8 cellular contexts compared by ENCODE assay signal in genomic region chr19:55258476-55258827, GRCh38. TPM values are rescaled to one million over a fixed set of nuclear protein-coding genes. Genes with fewer than 3 reads are reported as not detected.
DNase-seq lines count a peak whose midpoint lies in the region; ATAC-seq and TF ChIP-seq lines count a peak whose summit lies in the region.

No MANE protein-coding gene starts in this region.

- H3K9me3 ChIP-seq in PC-3 (ENCODE audit: low read length) (no peaks in the 10 kb centered on the region), left lung (no peaks in the 10 kb centered on the region)

- no peaks in the 10 kb centered on the region for H3K27me3 ChIP-seq in GM06990 (replicated peaks; ENCODE audit: control insufficient read depth, insufficient read depth, low read length)
- H3K27me3 ChIP-seq in PC-3 (ENCODE audit: low read length) = no peaks in the 10 kb centered on the region
- H3K27me3 ChIP-seq in brain microvascular endothelial cell (replicated peaks) = no peaks in the 10 kb centered on the region
- no peaks in the 10 kb centered on the region for H3K27me3 ChIP-seq in left lung

- TF ChIP-seq CTCF in GM06990 (IDR thresholded peaks at IDR 0.05; ENCODE audit: insufficient read depth, low read length, poor library complexity, severe bottlenecking) = no peak
- TF ChIP-seq CTCF in HFF-Myc (IDR thresholded peaks at IDR 0.05; ENCODE audit: low read depth, low read length, missing control alignments) = no peak
- no peak for TF ChIP-seq CTCF in PC-3 (conservative IDR thresholded peaks at IDR 0.05; ENCODE audit: low read depth, low read length)
- TF ChIP-seq CTCF in brain microvascular endothelial cell (IDR thresholded peaks at IDR 0.05; ENCODE audit: low read depth, low read length, missing control alignments) = no peak
- no peak for TF ChIP-seq CTCF in left lung (IDR thresholded peaks at IDR 0.05)

- peak overlapping the region; percentile 92 for H3K4me2 ChIP-seq in PC-3 (ENCODE audit: low read length)

- H3K27ac ChIP-seq in PC-3 (ENCODE audit: low read length) (peak overlapping the region; percentile 61), brain microvascular endothelial cell (peak overlapping the region; percentile 67), left lung (peak overlapping the region; percentile 84 to 95)

- peak overlapping the region; percentile 86 for H3K4me3 ChIP-seq in GM06990 (replicated peaks; ENCODE audit: low read depth, low read length)
- peak overlapping the region; percentile 87 for H3K4me3 ChIP-seq in HFF-Myc (replicated peaks; ENCODE audit: low read depth, low read length)
- peak overlapping the region; percentile 95 for H3K4me3 ChIP-seq in PC-3 (ENCODE audit: low read length)
- peak overlapping the region; percentile 84 for H3K4me3 ChIP-seq in brain microvascular endothelial cell (ENCODE audit: low read depth, low read length)
- H3K4me3 ChIP-seq in left lung = peak overlapping the region; percentile 92 to 95

- H3K9ac ChIP-seq in PC-3 (ENCODE audit: low read length) = peak overlapping the region; percentile 97

- peak; percentile 2 for ATAC-seq in PC-3
- ATAC-seq in left lung = peak; percentile 8
- ATAC-seq in GM18870 (IDR thresholded peaks at IDR 0.05; ENCODE audit: unreplicated experiment) = no peak

- H2AFZ ChIP-seq in PC-3 (ENCODE audit: low read length) = peak overlapping the region; percentile 49; the same call in 1 of the 2 replicates

- in situ Hi-C loops in brain microvascular endothelial cell (cut with HindIII; ENCODE audit: low pct_ligation_motif_present, low sequenced_read_pairs) = no loop called here

- H3K4me1 ChIP-seq in PC-3 (ENCODE audit: insufficient read depth, low read length) (peaks cover 45% of the 10 kb centered on the region), left lung (peaks cover 26 to 52% of the 10 kb centered on the region in 2 donors)

- no TSS peak for BruUV-seq in PC-3 (replicated peaks; lab: Mats Ljungman, UMichigan)

- CTCF ChIA-PET in PC-3 (lab: Charles Lee) = interaction anchor here (0.6 kb wide), 1 partner anchor 117 kb away, joined by 9 read pairs; no protein-coding TSS in a partner anchor

- H3K9me2 ChIP-seq in PC-3 (replicated peaks; ENCODE audit: low read length) = no peaks in the 10 kb centered on the region

- H3F3A ChIP-seq in PC-3 (ENCODE audit: low read length, unreplicated experiment) = peaks cover 8% of the 10 kb centered on the region

- intact Hi-C loops in PC-3 (cut with micrococcal nuclease) = loop anchor here (5.0 kb wide), 1 partner anchor 91 kb away; the partner anchor contains the start of gene DNAAF3
- intact Hi-C loops in left lung (cut with DNase I) = no loop called here

- peaks cover 36% of the 10 kb centered on the region for H4K20me1 ChIP-seq in PC-3 (ENCODE audit: low read length)

- peaks cover 56% of the 10 kb centered on the region for H3K79me2 ChIP-seq in PC-3 (ENCODE audit: low read length)

- H3K36me3 ChIP-seq in GM06990 (ENCODE audit: control insufficient read depth, insufficient read depth, low read length) (no peaks in the 10 kb centered on the region), PC-3 (ENCODE audit: low read depth, low read length) (no peaks in the 10 kb centered on the region), brain microvascular endothelial cell (replicated peaks) (no peaks in the 10 kb centered on the region), left lung (peaks cover 0 to 10% of the 10 kb centered on the region in 2 donors)

- POLR2A ChIA-PET in PC-3 (lab: Charles Lee; ENCODE audit: unreplicated experiment) = interaction anchor here (0.6 to 1.3 kb wide), 4 partner anchors 22 to 145 kb away, joined by 3 to 10 read pairs (median 6); partner anchors contain the start of genes HSPBP1 and KMT5C

- DNase-seq in GM06990 (ENCODE audit: extremely low read depth, insufficient read length) (no peak), HFF-Myc (ENCODE audit: extremely low read depth, low read depth) (no peak), PC-3 (no peak), brain microvascular endothelial cell (no peak), left lung (no peak), HT-29 (ENCODE audit: low spot score) (no peak)
- peak in 4 of 6 experiments; percentile 34 to 72 (median 61) for DNase-seq in stimulated activated naive CD4-positive, alpha-beta T cell (lab: John Stamatoyannopoulos, UW)

RNA-seq across cellular contexts. Expression of gene PPP6R1, which starts 0.4 kb away (rescaled TPM):
- total RNA-seq in PC-3 (2014; rRNA removed) (159 and 221 TPM in 2 replicates), left lung (10 to 100 TPM; 56.0 to 81.8 TPM)
- 111 and 131 TPM in 2 replicates for total RNA-seq in HT-29 (2014; rRNA removed; shearing (Covaris generic))

RNA-seq across cellular contexts. Expression of gene HSPBP1, which starts 21.5 kb away (rescaled TPM):
- total RNA-seq in PC-3 (2014; rRNA removed) (122 and 148 TPM in 2 replicates), left lung (10 to 100 TPM; 23.8 to 31.0 TPM)
- 173 and 177 TPM in 2 replicates for total RNA-seq in HT-29 (2014; rRNA removed; shearing (Covaris generic))

RNA-seq across cellular contexts. Expression of gene BRSK1, which starts 25.3 kb away (rescaled TPM):
- total RNA-seq in PC-3 (2014; rRNA removed) (5.1 and 8.7 TPM in 2 replicates), left lung (1 to 10 TPM; 2.2 to 3.3 TPM)
- 0.37 and 1.9 TPM in 2 replicates for total RNA-seq in HT-29 (2014; rRNA removed; shearing (Covaris generic))

RNA-seq across cellular contexts. Expression of gene TMEM86B, which starts 29.9 kb away (rescaled TPM):
- total RNA-seq in PC-3 (2014; rRNA removed) (11.1 and 11.8 TPM in 2 replicates), left lung (1 to 10 TPM; 1.9 to 2.7 TPM)
- total RNA-seq in HT-29 (2014; rRNA removed; shearing (Covaris generic)) = 9.9 and 10.6 TPM in 2 replicates

RNA-seq across cellular contexts. Expression of gene PTPRH, which starts 49.2 kb away (rescaled TPM):
- total RNA-seq in PC-3 (2014; rRNA removed) (8.1 and 10.9 TPM in 2 replicates), left lung (under 1 TPM; 0.20 to 0.63 TPM)
- total RNA-seq in HT-29 (2014; rRNA removed; shearing (Covaris generic)) = 87.1 and 103 TPM in 2 replicates

Comparison
In these comparisons a context has a peak if more than half of its experiments do, and no peak if none do; other contexts are left out.
1. DNase-seq: peak in stimulated activated naive CD4-positive, alpha-beta T cell (4 of 6); none in GM06990 (single experiment), HFF-Myc (single experiment), PC-3 (single experiment), brain microvascular endothelial cell (single experiment), left lung (0 of 2) and HT-29 (single experiment).
2. Peak in every context shown above with its lines, with median percentiles within 50 percentile points of each other: H3K4me3 ChIP-seq and H3K27ac ChIP-seq.